ENCODE assay signal across 8 cellular contexts in genomic region chr4:6673660-6674499, GRCh38. TPM values are rescaled to one million over a fixed set of nuclear protein-coding genes. Genes with fewer than 3 reads are reported as not detected.
DNase-seq lines count a peak whose midpoint lies in the region; FAIRE-seq and TF ChIP-seq lines count a peak whose summit lies in the region.

No MANE protein-coding gene starts in this region.

- peaks cover 34% of the 10 kb centered on the region for H3K79me2 ChIP-seq in GM23248 (ENCODE audit: insufficient read depth)

- H3K9me2 ChIP-seq in GM23248 (ENCODE audit: insufficient read depth): no peaks in the 10 kb centered on the region

- H4K20me1 ChIP-seq in GM23248 (ENCODE audit: insufficient read depth): no peaks in the 10 kb centered on the region; the same call in 1 of the 2 replicates

- TF ChIP-seq POLR2A in Raji (IDR thresholded peaks at IDR 0.05; ENCODE audit: insufficient read depth, low read depth, low read length): peak; percentile 84

- H3K4me3 ChIP-seq in GM23248 (peak overlapping the region; percentile 84), neuron (ENCODE audit: low read length) (peak overlapping the region; percentile 67)

- H3K9me3 ChIP-seq in GM23248 (ENCODE audit: low read depth) (no peaks in the 10 kb centered on the region), neuron (ENCODE audit: low read length) (peaks cover 2% of the 10 kb centered on the region)

- peak overlapping the region; percentile 87 for H3K4me2 ChIP-seq in GM23248 (ENCODE audit: unreplicated experiment)

- H3K4me1 ChIP-seq in GM23248 (ENCODE audit: insufficient read depth): peaks cover 15% of the 10 kb centered on the region
- H3K4me1 ChIP-seq in neuron (ENCODE audit: insufficient read depth, low read length): peaks cover 19% of the 10 kb centered on the region

- no peaks in the 10 kb centered on the region for H3K36me3 ChIP-seq in GM23248 (ENCODE audit: low read depth)
- H3K36me3 ChIP-seq in neuron (ENCODE audit: insufficient read depth, low read length): peaks cover 9% of the 10 kb centered on the region

- H3K27ac ChIP-seq in GM23248: peak overlapping the region; percentile 68

- peak; percentile 94 for DNase-seq in EH (ENCODE audit: low read depth)
- peak; percentile 99 for DNase-seq in GM23248
- DNase-seq in LHCN-M2 (ENCODE audit: low read depth): peak; percentile 91
- DNase-seq in activated gamma-delta T cell treated with anti-CD3 and anti-CD28 coated beads, Interleukin-2, amount 50 U/mL, for 16 hours (ENCODE audit: low read depth): peak; percentile 88
- peak; percentile 92 to 96 for DNase-seq in frontal cortex (ENCODE audit: low spot score in 2 of 2)
- peak; percentile 87 for DNase-seq in stromal cell of bone marrow (ENCODE audit: low read depth)

- FAIRE-seq in frontal cortex (lab: Jason Lieb, UNC): no peak

- whole genome bisulfite sequencing in GM23248 (ENCODE audit: low coverage in 1 of 2, low lambda C conversion rate in 2 of 2, missing lambda C conversion rate in 2 of 2), 2 experiments: 1 to 2% methylated on average over 81 to 83 of the region's 89 CpGs

- in situ Hi-C loops in GM23248 (cut with MboI): no loop called here

- H3K9ac ChIP-seq in GM23248: peak overlapping the region; percentile 79

- H3K27me3 ChIP-seq in GM23248 (replicated peaks; ENCODE audit: insufficient read depth): no peaks in the 10 kb centered on the region
- no peaks in the 10 kb centered on the region for H3K27me3 ChIP-seq in neuron (ENCODE audit: insufficient read depth, low read length)

- H2AFZ ChIP-seq in GM23248: peak overlapping the region; percentile 100
- peak overlapping the region; percentile 62 for H2AFZ ChIP-seq in neuron (ENCODE audit: low read depth, low read length)

- peaks cover 7% of the 10 kb centered on the region for H3F3A ChIP-seq in GM23248 (ENCODE audit: insufficient read depth)

RNA-seq across cellular contexts. Expression of gene S100P, which starts 19.8 kb away (rescaled TPM):
- 0.38 TPM in 1 of 2 replicates, not detected in the other for total RNA-seq in GM23248 (2014; rRNA removed; shearing (Covaris generic))
- polyA plus RNA-seq in GM23248 (2016; fragmentation: Nextera tagmentation; extraction: Ambion mirVana): 0.80 TPM in 1 of 2 replicates, not detected in the other
- not detected in 2 replicates for total RNA-seq in LHCN-M2 (2014; rRNA removed)
- 0.23 TPM for polyA plus RNA-seq in LHCN-M2 (2012)
- total RNA-seq in frontal cortex: 0.41 TPM

RNA-seq across cellular contexts. Expression of gene MRFAP1, which starts 33.4 kb away (rescaled TPM):
- total RNA-seq in GM23248 (2014; rRNA removed; shearing (Covaris generic)): 95.7 and 108 TPM in 2 replicates
- 261 and 273 TPM in 2 replicates for polyA plus RNA-seq in GM23248 (2016; fragmentation: Nextera tagmentation; extraction: Ambion mirVana)
- total RNA-seq in LHCN-M2 (2014; rRNA removed) (99.3 and 131 TPM in 2 replicates), frontal cortex (83.2 TPM)
- polyA plus RNA-seq in LHCN-M2 (2012): 333 TPM

RNA-seq across cellular contexts. Expression of gene MRFAP1L1, which starts 35.8 kb away (rescaled TPM):
- total RNA-seq in GM23248 (2014; rRNA removed; shearing (Covaris generic)): 44.1 and 62.6 TPM in 2 replicates
- polyA plus RNA-seq in GM23248 (2016; fragmentation: Nextera tagmentation; extraction: Ambion mirVana): 43.9 and 46.1 TPM in 2 replicates
- 61.1 and 61.8 TPM in 2 replicates for total RNA-seq in LHCN-M2 (2014; rRNA removed)
- 34.8 TPM for polyA plus RNA-seq in LHCN-M2 (2012)
- total RNA-seq in frontal cortex: 100 TPM

RNA-seq across cellular contexts. Expression of gene BLOC1S4, which starts 42.1 kb away (rescaled TPM):
- 22.9 and 27.3 TPM in 2 replicates for total RNA-seq in GM23248 (2014; rRNA removed; shearing (Covaris generic))
- polyA plus RNA-seq in GM23248 (2016; fragmentation: Nextera tagmentation; extraction: Ambion mirVana): 22.7 and 23.3 TPM in 2 replicates
- total RNA-seq in LHCN-M2 (2014; rRNA removed) (29.6 and 35.6 TPM in 2 replicates), frontal cortex (10.2 TPM)
- 14.1 TPM for polyA plus RNA-seq in LHCN-M2 (2012)

Comparison
In these comparisons a context has a peak if more than half of its experiments do, and no peak if none do; other contexts are left out.
1. Peak in every context shown above with its lines: DNase-seq, H3K4me3 ChIP-seq and H3K27ac ChIP-seq.